Comparison of ENCODE assay signal across 17 cellular contexts in the genomic region with DNA sequence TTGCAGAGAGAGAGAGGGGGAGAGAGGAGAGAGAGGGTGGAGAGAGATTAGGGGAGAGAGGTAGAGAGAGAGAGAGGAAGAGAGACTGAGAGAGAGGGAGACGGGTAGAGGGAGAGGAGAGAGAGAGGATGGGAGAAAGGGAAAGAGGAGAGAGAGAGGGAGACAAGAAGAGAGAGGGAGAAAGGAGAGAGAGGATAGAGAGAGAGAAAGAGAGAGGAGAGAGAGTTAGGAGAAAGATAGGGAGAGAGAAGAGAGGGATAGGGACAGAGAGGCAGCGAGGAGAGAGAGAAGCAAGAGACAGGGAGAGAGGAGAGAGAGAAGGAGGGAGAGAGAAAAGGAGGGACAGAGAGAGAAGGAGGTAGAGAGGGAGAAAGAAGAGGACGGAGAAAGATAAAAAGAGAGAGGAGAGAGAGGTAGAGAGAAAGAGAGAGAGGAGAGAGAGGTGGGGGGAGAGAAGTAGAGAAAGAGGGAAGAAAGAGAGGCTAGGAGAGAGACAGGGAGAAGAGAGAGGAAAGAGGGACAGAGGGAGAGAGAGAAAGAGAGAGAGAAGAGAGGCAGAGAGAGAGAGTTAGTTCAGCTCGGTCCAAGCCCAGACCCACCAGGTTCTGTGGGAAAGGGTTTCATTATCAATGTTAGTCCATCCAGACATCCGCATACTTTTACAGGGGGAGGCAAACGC.
DNase-seq lines count a peak whose midpoint lies in the region; ATAC-seq, FAIRE-seq and TF ChIP-seq lines count a peak whose summit lies in the region.
"Had no signal": no experiment of that assay in that cellular context is flagged by ENCODE, and none has a peak within 500 bp of the region (broad histone marks: within the 10 kb centered on the region; RNA-seq: fewer than 3 reads in every experiment).

No MANE protein-coding gene starts in this region.

- peaks cover 38% of the 10 kb centered on the region for H3K4me1 Mint-ChIP-seq in nephron

- no peaks in the 10 kb centered on the region for H3K9me3 Mint-ChIP-seq in nephron

- peak overlapping the region; percentile 68 to 92 (median 81) for H3K27ac Mint-ChIP-seq in nephron

- no peak overlapping the region for H3K9ac ChIP-seq in HUES6 (ENCODE audit: low read length)

- intact Hi-C loops in dorsolateral prefrontal cortex (cut with DNase I): loop anchor here in 1 of 2 donors (5.0 kb wide), 3 partner anchors 54 to 86 kb away; no protein-coding TSS in a partner anchor
- intact Hi-C loops in sciatic nerve (cut with DNase I): no loop called here
- intact Hi-C loops in left colon (cut with DNase I, micrococcal nuclease): no loop called here

- DNase-seq in dorsolateral prefrontal cortex: no peak
- DNase-seq in sciatic nerve (ENCODE audit: low spot score): no peak
- no peak for DNase-seq in left colon
- no peak for DNase-seq in D721Med (ENCODE audit: insufficient read length, low spot score)
- no peak for DNase-seq in activated T-cell treated with anti-CD3 and anti-CD28 coated beads, Interleukin-2, amount 50 U/mL, for 1 hour
- DNase-seq: DMS 273 treated with DMSO at 0.1 percent for 48 hours, GDM1, MV-4-11, NCI-H1417, NCI-H1930, NCI-H2171 treated with DMSO at 0.1 percent for 48 hours had no signal

- H3K27me3 Mint-ChIP-seq in nephron (ENCODE audit: low read depth): peaks cover 6% of the 10 kb centered on the region

- no peak for FAIRE-seq in D721Med (lab: Jason Lieb, UNC)
- FAIRE-seq: GM12892, K562 had no signal

- peaks cover 23% of the 10 kb centered on the region for H3K27me3 ChIP-seq in HUES6 (ENCODE audit: control insufficient read depth, insufficient read depth, low read length)
- no peaks in the 10 kb centered on the region for H3K27me3 ChIP-seq in dorsolateral prefrontal cortex

- H3K9me3 ChIP-seq in HUES6 (ENCODE audit: control insufficient read depth, insufficient read depth, low read depth, low read length): no peaks in the 10 kb centered on the region
- H3K9me3 ChIP-seq: SJSA1 had no signal

- H3K4me3 Mint-ChIP-seq in nephron: peak overlapping the region; percentile 39 to 63 (median 50)

- H3K27ac ChIP-seq in HUES6 (ENCODE audit: low read depth, low read length): no peak overlapping the region
- H3K27ac ChIP-seq in dorsolateral prefrontal cortex: peak overlapping the region in 56 of 59 donors; percentile 58 to 92 (median 81)
- H3K27ac ChIP-seq: SJSA1 had no signal

- peak; percentile 9 for ATAC-seq in sciatic nerve
- ATAC-seq in left colon: no peak
- ATAC-seq in GM18505 (IDR thresholded peaks at IDR 0.05; ENCODE audit: unreplicated experiment): no peak
- ATAC-seq: K562 had no signal

- peaks cover 25% of the 10 kb centered on the region for H3K4me1 ChIP-seq in HUES6 (ENCODE audit: control insufficient read depth, insufficient read depth, low read length)

- no peaks in the 10 kb centered on the region for H3K36me3 ChIP-seq in HUES6 (ENCODE audit: control insufficient read depth, insufficient read depth, low read length)
- H3K36me3 ChIP-seq: SJSA1 had no signal

- no peaks in the 10 kb centered on the region for H3K36me3 Mint-ChIP-seq in nephron (ENCODE audit: low read depth)

- H3K4me3 ChIP-seq in HUES6 (ENCODE audit: low read depth, low read length) (peak overlapping the region; percentile 33; the same call in 1 of the 2 replicates), dorsolateral prefrontal cortex (peak overlapping the region in 19 of 59 donors; percentile 43 to 70 (median 61))
- H3K4me3 ChIP-seq: K562, SJSA1 had no signal

- no peak for TF ChIP-seq POLR2A in GM18505 (IDR thresholded peaks at IDR 0.05; ENCODE audit: borderline replicate concordance, extremely low read depth, insufficient read depth, insufficient read length)

- TF ChIP-seq CTCF in dorsolateral prefrontal cortex (IDR thresholded peaks at IDR 0.05 in 54 of 56, conservative IDR thresholded peaks at IDR 0.05 in 2 of 56; ENCODE audit: low read depth in 1 of 56, partially characterized antibody in 56 of 56) (no peak), nephron (IDR thresholded peaks at IDR 0.05; ENCODE audit: unreplicated experiment in 3 of 3) (no peak), D721Med (IDR thresholded peaks at IDR 0.05; ENCODE audit: insufficient read depth, missing control alignments) (no peak)
